Comparison of ENCODE assay signal across 9 cellular contexts in genomic region chr2:205683991-205684390, GRCh38. TPM values are rescaled to one million over a fixed set of nuclear protein-coding genes. Genes with fewer than 3 reads are reported as not detected.
DNase-seq lines count a peak whose midpoint lies in the region; TF ChIP-seq lines count a peak whose summit lies in the region.
"Had no signal": no experiment of that assay in that cellular context is flagged by ENCODE, and none has a peak within 500 bp of the region (broad histone marks: within the 10 kb centered on the region; RNA-seq: fewer than 3 reads in every experiment).

No MANE protein-coding gene starts in this region.

- TF ChIP-seq CTCF in mesothelial cell of epicardium (IDR thresholded peaks at IDR 0.05; ENCODE audit: unreplicated experiment) (no peak), transverse colon (IDR thresholded peaks at IDR 0.05) (no peak)

- H3K9me3 ChIP-seq in transverse colon: no peaks in the 10 kb centered on the region

- in situ Hi-C loops in transverse colon (cut with MboI; ENCODE audit: low pct_ligation_motif_present in 1 of 4, low pct_unique_long_range_greater_than_20kb in 1 of 4, low sequenced_read_pairs in 3 of 4): no loop called here

- TF ChIP-seq POLR2A in transverse colon (IDR thresholded peaks at IDR 0.05): no peak

- H3K27ac Mint-ChIP-seq in activated naive CD4-positive, alpha-beta T cell treated with anti-CD3 and anti-CD28 coated beads, Interleukin-2, amount 10 ng/mL, durations not matched to agents 7 days and 5 days: peak overlapping the region; percentile 71
- H3K27ac Mint-ChIP-seq in mesothelial cell of epicardium: peak overlapping the region; percentile 47

- peaks cover 2% of the 10 kb centered on the region for H3K36me3 Mint-ChIP-seq in activated naive CD4-positive, alpha-beta T cell treated with anti-CD3 and anti-CD28 coated beads, Interleukin-2, amount 10 ng/mL, durations not matched to agents 7 days and 5 days
- H3K36me3 Mint-ChIP-seq in mesothelial cell of epicardium: no peaks in the 10 kb centered on the region

- H3K4me1 ChIP-seq in transverse colon: peaks cover 0 to 58% (median 12%) of the 10 kb centered on the region in 4 donors

- no peak for TF ChIP-seq EP300 in transverse colon (IDR thresholded peaks at IDR 0.05; ENCODE audit: low read depth)

- no peaks in the 10 kb centered on the region for H3K9me3 Mint-ChIP-seq in activated naive CD4-positive, alpha-beta T cell treated with anti-CD3 and anti-CD28 coated beads, Interleukin-2, amount 10 ng/mL, durations not matched to agents 7 days and 5 days
- H3K9me3 Mint-ChIP-seq in mesothelial cell of epicardium: no peaks in the 10 kb centered on the region

- peaks cover 61% of the 10 kb centered on the region for H3K4me1 Mint-ChIP-seq in activated naive CD4-positive, alpha-beta T cell treated with anti-CD3 and anti-CD28 coated beads, Interleukin-2, amount 10 ng/mL, durations not matched to agents 7 days and 5 days
- peaks cover 81% of the 10 kb centered on the region for H3K4me1 Mint-ChIP-seq in mesothelial cell of epicardium

- H3K4me3 ChIP-seq in transverse colon: peak overlapping the region; percentile 57 to 69 (median 58)

- intact Hi-C loops in transverse colon (cut with DNase I; ENCODE audit: low total_unique reads): loop anchor here (10.0 kb wide), 2 partner anchors 51 to 81 kb away; no protein-coding TSS in a partner anchor

- H3K27ac ChIP-seq in cingulate gyrus (ENCODE audit: low read depth, low read length) (peak overlapping the region; percentile 56), transverse colon (peak overlapping the region; percentile 82 to 95 (median 88))

- peak overlapping the region; percentile 83 for H3K4me3 Mint-ChIP-seq in activated naive CD4-positive, alpha-beta T cell treated with anti-CD3 and anti-CD28 coated beads, Interleukin-2, amount 10 ng/mL, durations not matched to agents 7 days and 5 days
- peak overlapping the region; percentile 78 for H3K4me3 Mint-ChIP-seq in mesothelial cell of epicardium

- peaks cover 91% of the 10 kb centered on the region for H3K27me3 Mint-ChIP-seq in activated naive CD4-positive, alpha-beta T cell treated with anti-CD3 and anti-CD28 coated beads, Interleukin-2, amount 10 ng/mL, durations not matched to agents 7 days and 5 days
- H3K27me3 Mint-ChIP-seq in mesothelial cell of epicardium (ENCODE audit: low read depth): peaks cover 31% of the 10 kb centered on the region

- H3K27me3 ChIP-seq in transverse colon: peaks cover 62% of the 10 kb centered on the region

- CTCF ChIA-PET in activated naive CD4-positive, alpha-beta T cell treated with anti-CD3 and anti-CD28 coated beads, Interleukin-2, amount 10 ng/mL, durations not matched to agents 7 days and 5 days (lab: Charles Lee): no interaction called here

- no peaks in the 10 kb centered on the region for H3K36me3 ChIP-seq in transverse colon

- 61 to 65% methylated on average over 3 to 7 of the region's 7 CpGs for whole genome bisulfite sequencing in transverse colon (ENCODE audit: low coverage in 1 of 2), 2 donors

- no peak for DNase-seq in activated naive CD4-positive, alpha-beta T cell treated with anti-CD3 and anti-CD28 coated beads, Interleukin-2, amount 10 ng/mL, durations not matched to agents 7 days and 5 days
- DNase-seq in activated naive CD4-positive, alpha-beta T cell treated with Interleukin-2 at 50 U/mL for 16 hours: no peak
- DNase-seq in mesothelial cell of epicardium (ENCODE audit: low spot score in 2 of 2, unreplicated experiment in 2 of 2) (no peak), transverse colon (no peak), OCI-M1 (lab: John Stamatoyannopoulos, UW) (no peak), ureter (ENCODE audit: low spot score) (no peak), dedifferentiated amniotic fluid mesenchymal stem cell (ENCODE audit: extremely low spot score) (no peak)
- DNase-seq: activated CD8-positive, alpha-beta memory T cell treated with anti-CD3 and anti-CD28 coated beads, Interleukin-2, amount 50 U/mL, for 4 hours had no signal

RNA-seq across cellular contexts. Expression of gene NRP2, which starts 1.7 kb away (rescaled TPM):
- total RNA-seq in mesothelial cell of epicardium (82.2 to 89.5 TPM (median 83.6 TPM) in 3 replicates), transverse colon (100 to 1,000 TPM in 1 of 4 donors, 10 to 100 TPM in 3; 35.1 to 146 (median 63.9) TPM), ureter (55.8 TPM)
